Comparison of ENCODE assay signal across 8 cellular contexts in genomic region chr3:63911395-63911900, GRCh38. TPM values are rescaled to one million over a fixed set of nuclear protein-coding genes. Genes with fewer than 3 reads are reported as not detected.
A peak's percentile ranks its signal among the peaks of the same experiment; 100 is the strongest.
DNase-seq lines count a peak whose midpoint lies in the region; ATAC-seq and TF ChIP-seq lines count a peak whose summit lies in the region.

No MANE protein-coding gene starts in this region.

- peaks cover 39% of the 10 kb centered on the region for H3K36me3 Mint-ChIP-seq in CD4-positive, alpha-beta T cell (ENCODE audit: low read depth)
- H3K36me3 Mint-ChIP-seq in T-cell = peaks cover 7% of the 10 kb centered on the region

- H3K9me3 Mint-ChIP-seq in CD4-positive, alpha-beta T cell = no peaks in the 10 kb centered on the region
- no peaks in the 10 kb centered on the region for H3K9me3 Mint-ChIP-seq in T-cell

- H3K27me3 ChIP-seq in CD4-positive, alpha-beta T cell (ENCODE audit: control insufficient read depth, insufficient read depth, low read length) = no peaks in the 10 kb centered on the region
- H3K27me3 ChIP-seq in H7 (ENCODE audit: control insufficient read depth, insufficient read depth, low read length) (no peaks in the 10 kb centered on the region), skeletal muscle satellite cell (ENCODE audit: control insufficient read depth, insufficient read depth, low read length) (no peaks in the 10 kb centered on the region)

- H3K4me3 Mint-ChIP-seq in CD4-positive, alpha-beta T cell = peak overlapping the region; percentile 93
- H3K4me3 Mint-ChIP-seq in T-cell = peak overlapping the region; percentile 84 to 89 (median 86)

- peaks cover 44% of the 10 kb centered on the region for H3K4me1 Mint-ChIP-seq in CD4-positive, alpha-beta T cell (ENCODE audit: low read depth)
- peaks cover 27 to 51% (median 44%) of the 10 kb centered on the region in 3 donors for H3K4me1 Mint-ChIP-seq in T-cell

- H3K27me3 Mint-ChIP-seq in CD4-positive, alpha-beta T cell = no peaks in the 10 kb centered on the region
- no peaks in the 10 kb centered on the region for H3K27me3 Mint-ChIP-seq in T-cell

- H3K36me3 ChIP-seq in H7 (replicated peaks; ENCODE audit: control insufficient read depth, insufficient read depth, low read length) (no peaks in the 10 kb centered on the region; the same call in 1 of the 2 replicates), skeletal muscle satellite cell (ENCODE audit: insufficient read depth, low read length) (peaks cover 18% of the 10 kb centered on the region)

- H3K9ac ChIP-seq in skeletal muscle satellite cell (ENCODE audit: low read depth, low read length) = peak overlapping the region; percentile 96

- POLR2A ChIA-PET in CD4-positive, alpha-beta T cell (lab: Charles Lee) = interaction anchor here (0.7 to 3.6 kb wide), 11 partner anchors 9 to 106 kb away, joined by 3 to 43 read pairs (median 4); partner anchors contain the start of genes ATXN7 and THOC7
- POLR2A ChIA-PET in T-cell (lab: Charles Lee) = interaction anchor here in 1 of 2 donors (0.7 kb wide), 1 partner anchor 61 kb away, joined by 4 read pairs; no protein-coding TSS in a partner anchor

- H3K4me1 ChIP-seq in skeletal muscle satellite cell (ENCODE audit: control insufficient read depth, insufficient read depth, low read length) = peaks cover 21% of the 10 kb centered on the region

- intact Hi-C loops in CD4-positive, alpha-beta T cell (cut with DNase I, micrococcal nuclease) = loop anchor here in 1 of 2 experiments (1.0 to 5.0 kb wide), 2 partner anchors 48 to 111 kb away; partner anchors contain the start of genes ATXN7, PSMD6 and THOC7

- H3K4me3 ChIP-seq in H7 (ENCODE audit: insufficient read depth, low read depth, low read length) (peak overlapping the region; percentile 65), foreskin fibroblast (ENCODE audit: low read depth in 1 of 2, low read length in 2 of 2) (peak overlapping the region; percentile 70 to 76), skeletal muscle satellite cell (ENCODE audit: low read length) (peak overlapping the region; percentile 87)

- H3K9me3 ChIP-seq in CD4-positive, alpha-beta T cell (ENCODE audit: control insufficient read depth, low read length) = no peaks in the 10 kb centered on the region
- H3K9me3 ChIP-seq in skeletal muscle satellite cell (replicated peaks; ENCODE audit: low read length) = no peaks in the 10 kb centered on the region

- DNase-seq in CD4-positive, alpha-beta T cell = no peak
- DNase-seq in H7 (no peak), T-cell (peak in 3 of 34 experiments; percentile 18 to 30 (median 19)), foreskin fibroblast (no peak)
- DNase-seq in stimulated activated CD4-positive, alpha-beta T cell treated with anti-CD3 and anti-CD28 coated beads, Interleukin-1b, Interleukin-23, amount 100 ng/mL, for 48 hours = no peak

- ATAC-seq in CD4-positive, alpha-beta T cell (ENCODE audit: poor library complexity) = peak; percentile 33
- ATAC-seq in T-cell (replicated peaks in 1 of 4) (peak; percentile 8 to 18 (median 11)), HG03025 (IDR thresholded peaks at IDR 0.05; ENCODE audit: low FRiP score, unreplicated experiment) (no peak), HG03354 (IDR thresholded peaks at IDR 0.05; ENCODE audit: poor library complexity, severe bottlenecking, unreplicated experiment) (no peak)

- CTCF ChIA-PET in CD4-positive, alpha-beta T cell (lab: Charles Lee) = interaction anchor here (1.6 kb wide), 1 partner anchor 71 kb away, joined by 3 read pairs; no protein-coding TSS in a partner anchor
- CTCF ChIA-PET in T-cell (lab: Charles Lee) = interaction anchor here (1.2 to 1.6 kb wide), 3 partner anchors 56 to 67 kb away, joined by 3 to 6 read pairs (median 6); no protein-coding TSS in a partner anchor

- peak overlapping the region; percentile 83 for H3K27ac ChIP-seq in CD4-positive, alpha-beta T cell (ENCODE audit: low read depth, low read length)

- peak overlapping the region; percentile 96 for H3K4me2 ChIP-seq in skeletal muscle satellite cell (ENCODE audit: low read length)

- peak overlapping the region; percentile 94 for H3K27ac Mint-ChIP-seq in CD4-positive, alpha-beta T cell
- H3K27ac Mint-ChIP-seq in T-cell = peak overlapping the region; percentile 95 to 97

- no peak for TF ChIP-seq CTCF in CD4-positive, alpha-beta T cell (IDR thresholded peaks at IDR 0.05)
- no peak for TF ChIP-seq CTCF in foreskin fibroblast (IDR thresholded peaks at IDR 0.05; ENCODE audit: low read depth, low read length)

RNA-seq across cellular contexts. Expression of gene SCAANT1, which starts 0.7 kb away (rescaled TPM):
- total RNA-seq in CD4-positive, alpha-beta T cell = 1 to 10 TPM; 1.4 to 2.1 TPM
- not detected in 2 replicates for total RNA-seq in H7 (2014; rRNA removed; shearing (Covaris generic))
- 1 to 10 TPM in 1 of 5 donors, not detected in 4; 5.7 TPM for total RNA-seq in T-cell
- total RNA-seq in skeletal muscle satellite cell (2012; rRNA removed) = not detected in 2 replicates

RNA-seq across cellular contexts. Expression of gene ATXN7, which starts 47.8 kb away (rescaled TPM):
- 100 to 1,000 TPM; 289 to 304 TPM for total RNA-seq in CD4-positive, alpha-beta T cell
- 5.2 and 6.8 TPM in 2 replicates for total RNA-seq in H7 (2014; rRNA removed; shearing (Covaris generic))
- 100 to 1,000 TPM; 110 to 231 (median 123) TPM for total RNA-seq in T-cell
- total RNA-seq in skeletal muscle satellite cell (2012; rRNA removed) = 10.6 and 12.0 TPM in 2 replicates

RNA-seq across cellular contexts. Expression of gene THOC7, which starts 47.8 kb away (rescaled TPM):
- 10 to 100 TPM; 21.6 to 23.7 TPM for total RNA-seq in CD4-positive, alpha-beta T cell
- total RNA-seq in H7 (2014; rRNA removed; shearing (Covaris generic)) = 52.0 and 60.9 TPM in 2 replicates
- total RNA-seq in T-cell = 10 to 100 TPM; 30.9 to 36.9 (median 33.1) TPM
- total RNA-seq in skeletal muscle satellite cell (2012; rRNA removed) = 52.9 and 57.0 TPM in 2 replicates

Comparison
In these comparisons a context has a peak if more than half of its experiments do, and no peak if none do; other contexts are left out.
1. ATAC-seq: peak in CD4-positive, alpha-beta T cell (single experiment) and T-cell (4 of 4); none in HG03025 (single experiment) and HG03354 (single experiment).
2. RNA of gene ATXN7, which starts 47.8 kb away (total RNA-seq): 289 to 304 TPM in CD4-positive, alpha-beta T cell and 110 to 231 TPM in T-cell; 5.2 to 6.8 TPM in H7; every median in the first group is over 10 times any median in the second.
3. Peak in every context shown above with its lines, with median percentiles within 50 percentile points of each other: H3K4me3 ChIP-seq.